ENCODE assay signal across 21 cellular contexts in genomic region chr12:68532887-68533248, GRCh38.
DNase-seq lines count a peak whose midpoint lies in the region; ATAC-seq and TF ChIP-seq lines count a peak whose summit lies in the region.
"Had no signal": no experiment of that assay in that cellular context is flagged by ENCODE, and none has a peak within 500 bp of the region (broad histone marks: within the 10 kb centered on the region; RNA-seq: fewer than 3 reads in every experiment).

No MANE protein-coding gene starts in this region.

- DNase-seq in stimulated activated naive CD8-positive, alpha-beta T cell treated with anti-CD3 and anti-CD28 coated beads, Interleukin-15, Interleukin-2, amounts not matched to agents 100 U/mL and 50 U/mL, for 24 hours = no peak
- DNase-seq in NCI-H2029 (lab: John Stamatoyannopoulos, UW) = no peak
- DNase-seq in brain microvascular endothelial cell = no peak
- DNase-seq: activated CD4-positive, alpha-beta T cell treated with anti-CD3 and anti-CD28 coated beads, Interleukin-2, amount 50 U/mL, for 1 hour; CD4-positive, alpha-beta memory T cell; DMS 273 treated with DMSO at 0.1 percent for 48 hours; foreskin keratinocyte; left ventricle myocardium superior; NCI-H2081 treated with DMSO at 0.1 percent for 48 hours; posterior cingulate gyrus; T1000 had no signal

- H3K4me3 Mint-ChIP-seq in stimulated activated naive CD8-positive, alpha-beta T cell treated with anti-CD3 and anti-CD28 coated beads, Interleukin-15, Interleukin-2, amounts not matched to agents 100 ng/mL and 50 ng/mL, for 24 hours = no peak overlapping the region
- H3K4me3 Mint-ChIP-seq in activated T-helper 17 cell treated with anti-CD3 and anti-CD28 coated beads, Interleukin-2, amount 50 U/mL, for 72 hours = no peak overlapping the region
- H3K4me3 Mint-ChIP-seq: brain; CD4-positive, alpha-beta memory T cell; mesothelial cell of epicardium; nephron had no signal

- peaks cover 19 to 21% of the 10 kb centered on the region in 2 experiments for H3K4me1 ChIP-seq in neutrophil (ENCODE audit: control insufficient read depth in 1 of 2, insufficient read depth in 1 of 2, low read depth in 1 of 2, low read length in 1 of 2)
- H3K4me1 ChIP-seq: foreskin keratinocyte, vagina had no signal

- peaks cover 29% of the 10 kb centered on the region for H3K4me1 Mint-ChIP-seq in stimulated activated naive CD8-positive, alpha-beta T cell treated with anti-CD3 and anti-CD28 coated beads, Interleukin-15, Interleukin-2, amounts not matched to agents 100 ng/mL and 50 ng/mL, for 24 hours (ENCODE audit: low read depth)
- peaks cover 6% of the 10 kb centered on the region for H3K4me1 Mint-ChIP-seq in activated T-helper 17 cell treated with anti-CD3 and anti-CD28 coated beads, Interleukin-2, amount 50 U/mL, for 72 hours

- no peaks in the 10 kb centered on the region for H3K36me3 Mint-ChIP-seq in stimulated activated naive CD8-positive, alpha-beta T cell treated with anti-CD3 and anti-CD28 coated beads, Interleukin-15, Interleukin-2, amounts not matched to agents 100 ng/mL and 50 ng/mL, for 24 hours (ENCODE audit: low read depth)
- no peaks in the 10 kb centered on the region for H3K36me3 Mint-ChIP-seq in activated T-helper 17 cell treated with anti-CD3 and anti-CD28 coated beads, Interleukin-2, amount 50 U/mL, for 72 hours (ENCODE audit: low read depth)
- H3K36me3 Mint-ChIP-seq: brain; CD4-positive, alpha-beta memory T cell; mesothelial cell of epicardium had no signal

- H3K27ac ChIP-seq in neutrophil = peak overlapping the region; percentile 77
- H3K27ac ChIP-seq in brain microvascular endothelial cell = no peak overlapping the region
- H3K27ac ChIP-seq: foreskin keratinocyte, vagina had no signal

- H3K4me3 ChIP-seq in neutrophil (ENCODE audit: low read depth in 1 of 2, low read length in 1 of 2) (peak overlapping the region in 1 of 2 experiments; percentile 14), brain microvascular endothelial cell (ENCODE audit: low read depth, low read length) (no peak overlapping the region)
- H3K4me3 ChIP-seq: vagina had no signal

- H3K27ac Mint-ChIP-seq in stimulated activated naive CD8-positive, alpha-beta T cell treated with anti-CD3 and anti-CD28 coated beads, Interleukin-15, Interleukin-2, amounts not matched to agents 100 ng/mL and 50 ng/mL, for 24 hours = peak overlapping the region; percentile 5
- H3K27ac Mint-ChIP-seq in activated T-helper 17 cell treated with anti-CD3 and anti-CD28 coated beads, Interleukin-2, amount 50 U/mL, for 72 hours = peak overlapping the region; percentile 15
- H3K27ac Mint-ChIP-seq: brain, mesothelial cell of epicardium had no signal

- H3K36me3 ChIP-seq in neutrophil (no peaks in the 10 kb centered on the region), brain microvascular endothelial cell (replicated peaks) (no peaks in the 10 kb centered on the region)
- H3K36me3 ChIP-seq: vagina had no signal

- H3K27me3 ChIP-seq in neutrophil (no peaks in the 10 kb centered on the region), brain microvascular endothelial cell (replicated peaks) (no peaks in the 10 kb centered on the region)
- H3K27me3 ChIP-seq: foreskin keratinocyte, vagina had no signal

- no peak for ATAC-seq in stimulated activated naive CD8-positive, alpha-beta T cell treated with anti-CD3 and anti-CD28 coated beads, Interleukin-15, Interleukin-2, amounts not matched to agents 100 U/mL and 50 U/mL, for 24 hours
- no peak for ATAC-seq in activated T-helper 17 cell treated with anti-CD3 and anti-CD28 coated beads, Interleukin-2, amount 50 U/mL, for 72 hours (replicated peaks)
- ATAC-seq in GM18873 (IDR thresholded peaks at IDR 0.05; ENCODE audit: low FRiP score, unreplicated experiment) (no peak), GM18867 (IDR thresholded peaks at IDR 0.05; ENCODE audit: unreplicated experiment) (no peak)
- ATAC-seq: esophagus mucosa, foreskin keratinocyte had no signal

- no peaks in the 10 kb centered on the region for H3K27me3 Mint-ChIP-seq in stimulated activated naive CD8-positive, alpha-beta T cell treated with anti-CD3 and anti-CD28 coated beads, Interleukin-15, Interleukin-2, amounts not matched to agents 100 ng/mL and 50 ng/mL, for 24 hours
- H3K27me3 Mint-ChIP-seq in activated T-helper 17 cell treated with anti-CD3 and anti-CD28 coated beads, Interleukin-2, amount 50 U/mL, for 72 hours = no peaks in the 10 kb centered on the region
- H3K27me3 Mint-ChIP-seq: CD4-positive, alpha-beta memory T cell had no signal

- in situ Hi-C loops in brain microvascular endothelial cell (cut with HindIII; ENCODE audit: low pct_ligation_motif_present, low sequenced_read_pairs) = no loop called here

- no peak for TF ChIP-seq CTCF in neutrophil (IDR thresholded peaks at IDR 0.05)
- TF ChIP-seq CTCF in brain microvascular endothelial cell (IDR thresholded peaks at IDR 0.05; ENCODE audit: low read depth, low read length, missing control alignments) = no peak

- no peaks in the 10 kb centered on the region for H3K9me3 ChIP-seq in neutrophil
- H3K9me3 ChIP-seq: vagina had no signal

- H3K9me3 Mint-ChIP-seq in stimulated activated naive CD8-positive, alpha-beta T cell treated with anti-CD3 and anti-CD28 coated beads, Interleukin-15, Interleukin-2, amounts not matched to agents 100 ng/mL and 50 ng/mL, for 24 hours = no peaks in the 10 kb centered on the region
- H3K9me3 Mint-ChIP-seq in activated T-helper 17 cell treated with anti-CD3 and anti-CD28 coated beads, Interleukin-2, amount 50 U/mL, for 72 hours = no peaks in the 10 kb centered on the region
- H3K9me3 Mint-ChIP-seq: CD4-positive, alpha-beta memory T cell; mesothelial cell of epicardium; nephron had no signal
